15 cellular contexts compared by ENCODE assay signal in the genomic region with DNA sequence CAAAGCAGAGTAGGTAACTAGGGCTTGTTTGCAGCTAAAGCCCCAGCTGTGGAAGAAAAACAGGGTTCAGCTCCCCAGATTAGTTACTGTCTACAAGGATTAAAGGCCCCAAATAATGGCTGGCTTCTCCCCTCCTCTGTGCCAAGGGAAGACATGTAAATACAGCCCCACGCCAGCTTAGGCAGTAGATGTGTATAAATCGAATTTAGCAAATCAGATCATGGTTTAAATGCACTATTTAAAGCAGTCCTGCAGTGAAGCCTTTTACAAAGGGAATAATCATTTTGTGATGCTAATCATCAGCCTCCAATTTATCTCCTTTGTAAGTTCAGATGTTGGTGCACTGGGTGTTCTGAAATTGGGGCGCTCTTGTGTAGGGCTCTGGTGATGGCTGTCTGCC. TPM values are rescaled to one million over a fixed set of nuclear protein-coding genes. Genes with fewer than 3 reads are reported as not detected.
DNase-seq lines count a peak whose midpoint lies in the region; ATAC-seq and TF ChIP-seq lines count a peak whose summit lies in the region.
"Had no signal": no experiment of that assay in that cellular context is flagged by ENCODE, and none has a peak within 500 bp of the region (broad histone marks: within the 10 kb centered on the region; RNA-seq: fewer than 3 reads in every experiment).

No MANE protein-coding gene starts in this region.

- no peaks in the 10 kb centered on the region for H3K79me2 ChIP-seq in hepatocyte

- no peaks in the 10 kb centered on the region for H3K36me3 ChIP-seq in hepatocyte (replicated peaks; ENCODE audit: insufficient read depth, low read depth)
- H3K36me3 ChIP-seq: BLaER1 had no signal

- peaks cover 69% of the 10 kb centered on the region for H3K27me3 ChIP-seq in hepatocyte

- H3K4me3 ChIP-seq in hepatocyte, result no peak overlapping the region
- H3K4me3 ChIP-seq: BLaER1, GM23338 had no signal

- H3K9me2 ChIP-seq in hepatocyte (replicated peaks; ENCODE audit: insufficient read depth), result no peaks in the 10 kb centered on the region

- DNase-seq in NCI-H82 treated with DMSO at 0.1 percent for 48 hours (lab: John Stamatoyannopoulos, UW; ENCODE audit: unreplicated experiment) (peak; percentile 37), GM10266 (ENCODE audit: extremely low spot score) (no peak), hepatocyte (ENCODE audit: low spot score) (no peak)
- DNase-seq: 8988T, AML-193, DMS53, GF-D8, H7, IMR-90 had no signal

- H3K27ac ChIP-seq in cingulate gyrus (ENCODE audit: low read depth, low read length) (peak overlapping the region; percentile 32), temporal lobe (ENCODE audit: low read depth, low read length) (peak overlapping the region; percentile 61), hepatocyte (no peak overlapping the region)
- H3K27ac ChIP-seq: BLaER1 had no signal

- TF ChIP-seq CTCF in GM10266 (IDR thresholded peaks at IDR 0.05; ENCODE audit: control insufficient read depth, insufficient read depth, low read depth, missing control alignments) (no peak), hepatocyte (IDR thresholded peaks at IDR 0.05; ENCODE audit: poor library complexity) (no peak)

- no peaks in the 10 kb centered on the region for H4K20me1 ChIP-seq in hepatocyte (ENCODE audit: insufficient read depth, poor library complexity, severe bottlenecking)
- H4K20me1 ChIP-seq: BLaER1 had no signal

- ATAC-seq in SK-N-SH treated with all-trans-retinoic acid at 6 μM for 48 hours (no peak), HG03378 (IDR thresholded peaks at IDR 0.05; ENCODE audit: unreplicated experiment) (no peak)
- ATAC-seq: GM23338 had no signal

- WGBS in hepatocyte (ENCODE audit: low lambda C conversion rate, missing lambda C conversion rate), result 83% methylated on average over 3 of the region's 3 CpGs

- H3K4me2 ChIP-seq in hepatocyte, result no peak overlapping the region
- H3K4me2 ChIP-seq: BLaER1, GM23338 had no signal

- peaks cover 33% of the 10 kb centered on the region for H3K4me1 ChIP-seq in hepatocyte (ENCODE audit: insufficient read depth)

- H2AFZ ChIP-seq in hepatocyte, result no peak overlapping the region
- H2AFZ ChIP-seq: GM23338 had no signal

- H3K9me3 ChIP-seq in hepatocyte (ENCODE audit: low read depth), result no peaks in the 10 kb centered on the region

TF ChIP-seq in SK-N-SH treated with all-trans-retinoic acid at 6 μM for 48 hours, 23 proteins besides CTCF, POLR2A, EP300 and RAD21:
- TF ChIP-seq ZNF70 (CRISPR knock-in tag; IDR thresholded peaks at IDR 0.05) (0 out of 2 replicates have a peak, but pooled peaks have one; percentile 27), RARB (CRISPR knock-in tag; IDR thresholded peaks at IDR 0.05) (no peak)
- TF ChIP-seq, protein P1, sequence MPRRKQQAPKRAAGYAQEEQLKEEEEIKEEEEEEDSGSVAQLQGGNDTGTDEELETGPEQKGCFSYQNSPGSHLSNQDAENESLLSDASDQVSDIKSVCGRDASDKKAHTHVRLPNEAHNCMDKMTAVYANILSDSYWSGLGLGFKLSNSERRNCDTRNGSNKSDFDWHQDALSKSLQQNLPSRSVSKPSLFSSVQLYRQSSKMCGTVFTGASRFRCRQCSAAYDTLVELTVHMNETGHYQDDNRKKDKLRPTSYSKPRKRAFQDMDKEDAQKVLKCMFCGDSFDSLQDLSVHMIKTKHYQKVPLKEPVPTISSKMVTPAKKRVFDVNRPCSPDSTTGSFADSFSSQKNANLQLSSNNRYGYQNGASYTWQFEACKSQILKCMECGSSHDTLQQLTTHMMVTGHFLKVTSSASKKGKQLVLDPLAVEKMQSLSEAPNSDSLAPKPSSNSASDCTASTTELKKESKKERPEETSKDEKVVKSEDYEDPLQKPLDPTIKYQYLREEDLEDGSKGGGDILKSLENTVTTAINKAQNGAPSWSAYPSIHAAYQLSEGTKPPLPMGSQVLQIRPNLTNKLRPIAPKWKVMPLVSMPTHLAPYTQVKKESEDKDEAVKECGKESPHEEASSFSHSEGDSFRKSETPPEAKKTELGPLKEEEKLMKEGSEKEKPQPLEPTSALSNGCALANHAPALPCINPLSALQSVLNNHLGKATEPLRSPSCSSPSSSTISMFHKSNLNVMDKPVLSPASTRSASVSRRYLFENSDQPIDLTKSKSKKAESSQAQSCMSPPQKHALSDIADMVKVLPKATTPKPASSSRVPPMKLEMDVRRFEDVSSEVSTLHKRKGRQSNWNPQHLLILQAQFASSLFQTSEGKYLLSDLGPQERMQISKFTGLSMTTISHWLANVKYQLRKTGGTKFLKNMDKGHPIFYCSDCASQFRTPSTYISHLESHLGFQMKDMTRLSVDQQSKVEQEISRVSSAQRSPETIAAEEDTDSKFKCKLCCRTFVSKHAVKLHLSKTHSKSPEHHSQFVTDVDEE (CRISPR knock-in tag; IDR thresholded peaks at IDR 0.05), result 0 out of 2 replicates have a peak, but pooled peaks have one; percentile 22
- TF ChIP-seq, protein P2, sequence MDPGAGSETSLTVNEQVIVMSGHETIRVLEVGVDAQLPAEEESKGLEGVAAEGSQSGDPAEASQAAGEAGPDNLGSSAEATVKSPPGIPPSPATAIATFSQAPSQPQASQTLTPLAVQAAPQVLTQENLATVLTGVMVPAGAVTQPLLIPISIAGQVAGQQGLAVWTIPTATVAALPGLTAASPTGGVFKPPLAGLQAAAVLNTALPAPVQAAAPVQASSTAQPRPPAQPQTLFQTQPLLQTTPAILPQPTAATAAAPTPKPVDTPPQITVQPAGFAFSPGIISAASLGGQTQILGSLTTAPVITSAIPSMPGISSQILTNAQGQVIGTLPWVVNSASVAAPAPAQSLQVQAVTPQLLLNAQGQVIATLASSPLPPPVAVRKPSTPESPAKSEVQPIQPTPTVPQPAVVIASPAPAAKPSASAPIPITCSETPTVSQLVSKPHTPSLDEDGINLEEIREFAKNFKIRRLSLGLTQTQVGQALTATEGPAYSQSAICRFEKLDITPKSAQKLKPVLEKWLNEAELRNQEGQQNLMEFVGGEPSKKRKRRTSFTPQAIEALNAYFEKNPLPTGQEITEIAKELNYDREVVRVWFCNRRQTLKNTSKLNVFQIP (CRISPR knock-in tag; IDR thresholded peaks at IDR 0.05; ENCODE audit: borderline replicate concordance, low read depth), result no peak
- TF ChIP-seq, protein P3, sequence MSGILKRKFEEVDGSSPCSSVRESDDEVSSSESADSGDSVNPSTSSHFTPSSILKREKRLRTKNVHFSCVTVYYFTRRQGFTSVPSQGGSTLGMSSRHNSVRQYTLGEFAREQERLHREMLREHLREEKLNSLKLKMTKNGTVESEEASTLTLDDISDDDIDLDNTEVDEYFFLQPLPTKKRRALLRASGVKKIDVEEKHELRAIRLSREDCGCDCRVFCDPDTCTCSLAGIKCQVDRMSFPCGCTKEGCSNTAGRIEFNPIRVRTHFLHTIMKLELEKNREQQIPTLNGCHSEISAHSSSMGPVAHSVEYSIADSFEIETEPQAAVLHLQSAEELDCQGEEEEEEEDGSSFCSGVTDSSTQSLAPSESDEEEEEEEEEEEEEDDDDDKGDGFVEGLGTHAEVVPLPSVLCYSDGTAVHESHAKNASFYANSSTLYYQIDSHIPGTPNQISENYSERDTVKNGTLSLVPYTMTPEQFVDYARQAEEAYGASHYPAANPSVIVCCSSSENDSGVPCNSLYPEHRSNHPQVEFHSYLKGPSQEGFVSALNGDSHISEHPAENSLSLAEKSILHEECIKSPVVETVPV (CRISPR knock-in tag; IDR thresholded peaks at IDR 0.05), result no peak
TF ChIP-seq in SK-N-SH treated with all-trans-retinoic acid at 6 μM for 48 hours: peak in this region for 2.

RNA-seq across cellular contexts. Expression of a gene that starts 46.7 kb away (rescaled TPM):
- total RNA-seq in temporal lobe (27.5 TPM), hepatocyte (28.0 and 54.0 TPM in 2 replicates)
- 34.0 and 44.1 TPM in 2 replicates for polyA plus RNA-seq in hepatocyte
